1 cellular context compared by ENCODE assay signal in genomic region chr1:207828485-207829158, GRCh38.
A peak's percentile ranks its signal among the peaks of the same experiment; 100 is the strongest.
TF ChIP-seq lines count a peak whose summit lies in the region.

No MANE protein-coding gene starts in this region.

TF ChIP-seq in K562, 482 proteins besides CTCF, POLR2A, EP300 and RAD21 (continued from another document and continues in another):
- no peak for TF ChIP-seq ZNF512 (tag; IDR thresholded peaks at IDR 0.05)
- no peak for TF ChIP-seq CUX1 (CRISPR knock-in tag; IDR thresholded peaks at IDR 0.05)
- no peak for TF ChIP-seq HNRNPLL (IDR thresholded peaks at IDR 0.05; ENCODE audit: low read depth, low read length, poor library complexity, severe bottlenecking)
- TF ChIP-seq KDM4B (IDR thresholded peaks at IDR 0.05; ENCODE audit: borderline replicate concordance in 2 of 2, low read depth in 1 of 2), result no peak
- no peak for TF ChIP-seq ZNF316 (IDR thresholded peaks at IDR 0.05)
- no peak for TF ChIP-seq ZBTB8A (IDR thresholded peaks at IDR 0.05; ENCODE audit: partially characterized antibody)
- no peak for TF ChIP-seq PREB (CRISPR knock-in tag; IDR thresholded peaks at IDR 0.05)
- no peak for TF ChIP-seq ZNF184 (CRISPR knock-in tag; IDR thresholded peaks at IDR 0.05)
- no peak for TF ChIP-seq SETDB1 (IDR thresholded peaks at IDR 0.05; ENCODE audit: low read length)
- TF ChIP-seq KHSRP (IDR thresholded peaks at IDR 0.05), result no peak
- no peak for TF ChIP-seq ESRRB (CRISPR knock-in tag; IDR thresholded peaks at IDR 0.05; ENCODE audit: borderline replicate concordance)
- TF ChIP-seq HIVEP1 (CRISPR knock-in tag; IDR thresholded peaks at IDR 0.05), result no peak
- no peak for TF ChIP-seq JUNB (CRISPR knock-in tag; conservative IDR thresholded peaks at IDR 0.05)
- TF ChIP-seq NCOR1 (IDR thresholded peaks at IDR 0.05), result no peak
- TF ChIP-seq COPS2 (conservative IDR thresholded peaks at IDR 0.05), result no peak
- no peak for TF ChIP-seq NCOA4 (IDR thresholded peaks at IDR 0.05; ENCODE audit: partially characterized antibody)
- no peak; the same call in 1 of the 2 replicates for TF ChIP-seq ZNF449 (CRISPR knock-in tag; IDR thresholded peaks at IDR 0.05)
- no peak for TF ChIP-seq TCF7L2 (IDR thresholded peaks at IDR 0.05; ENCODE audit: low read depth, low read length)
- TF ChIP-seq ZNF143 (CRISPR knock-in tag; IDR thresholded peaks at IDR 0.05), result no peak
- no peak for TF ChIP-seq HMG20A (CRISPR knock-in tag; conservative IDR thresholded peaks at IDR 0.05)
- TF ChIP-seq FOXO4 (CRISPR knock-in tag; IDR thresholded peaks at IDR 0.05), result no peak
- no peak for TF ChIP-seq ZBTB49 (CRISPR knock-in tag; IDR thresholded peaks at IDR 0.05; ENCODE audit: borderline replicate concordance)
- TF ChIP-seq ELK1 (CRISPR knock-in tag; IDR thresholded peaks at IDR 0.05), result no peak
- TF ChIP-seq FOXJ2 (tag; IDR thresholded peaks at IDR 0.05), result 0 out of 2 replicates have a peak, but pooled peaks have one; percentile 21
- TF ChIP-seq ZNF766 (CRISPR knock-in tag; conservative IDR thresholded peaks at IDR 0.05), result no peak; the same call in 1 of the 2 replicates
- no peak for TF ChIP-seq ZBTB17 (CRISPR knock-in tag; IDR thresholded peaks at IDR 0.05)
- TF ChIP-seq ETV1 (tag; conservative IDR thresholded peaks at IDR 0.05; ENCODE audit: low read depth), result peak; percentile 47
- no peak for TF ChIP-seq RERE (CRISPR knock-in tag; IDR thresholded peaks at IDR 0.05; ENCODE audit: borderline replicate concordance)
- no peak for TF ChIP-seq GTF3C2 (IDR thresholded peaks at IDR 0.05; ENCODE audit: borderline replicate concordance, extremely low read depth, insufficient read length)
- TF ChIP-seq SMARCA5 (IDR thresholded peaks at IDR 0.05), result no peak
